In genomic region chrX:115894087-115894486, GRCh38 we compare ENCODE assay signal across 9 cellular contexts.
DNase-seq lines count a peak whose midpoint lies in the region; ATAC-seq lines count a peak whose summit lies in the region.
"Had no signal": no experiment of that assay in that cellular context is flagged by ENCODE, and none has a peak within 500 bp of the region (broad histone marks: within the 10 kb centered on the region; RNA-seq: fewer than 3 reads in every experiment).

No MANE protein-coding gene starts in this region.

- H3K9me3 ChIP-seq in CD4-positive, alpha-beta memory T cell (ENCODE audit: control insufficient read depth in 1 of 2, low read length in 2 of 2), result no peaks in the 10 kb centered on the region

- peaks cover 0 to 26% (median 2%) of the 10 kb centered on the region in 4 donors for H3K4me1 Mint-ChIP-seq in CD4-positive, alpha-beta memory T cell
- H3K4me1 Mint-ChIP-seq: naive thymus-derived CD8-positive, alpha-beta T cell had no signal

- no peak overlapping the region for H3K4me3 ChIP-seq in CD4-positive, alpha-beta memory T cell (ENCODE audit: low read length in 2 of 2)

- POLR2A ChIA-PET in CD4-positive, alpha-beta memory T cell (lab: Charles Lee; ENCODE audit: partially characterized antibody), result no interaction called here

- no peaks in the 10 kb centered on the region for H3K36me3 Mint-ChIP-seq in CD4-positive, alpha-beta memory T cell
- H3K36me3 Mint-ChIP-seq: naive thymus-derived CD8-positive, alpha-beta T cell had no signal

- intact Hi-C loops in CD4-positive, alpha-beta memory T cell (cut with micrococcal nuclease), result no loop called here

- H3K4me3 Mint-ChIP-seq in CD4-positive, alpha-beta memory T cell, result peak overlapping the region in 6 of 8 donors; percentile 4 to 80 (median 58)

- ATAC-seq in GM21529 (IDR thresholded peaks at IDR 0.05; ENCODE audit: unreplicated experiment) (peak; percentile 37), GM18909 (IDR thresholded peaks at IDR 0.05; ENCODE audit: poor library complexity, unreplicated experiment) (no peak), HG02642 (IDR thresholded peaks at IDR 0.05; ENCODE audit: poor library complexity, unreplicated experiment) (no peak), HG02588 (IDR thresholded peaks at IDR 0.05; ENCODE audit: unreplicated experiment) (no peak)
- ATAC-seq: naive thymus-derived CD8-positive, alpha-beta T cell had no signal

- H3K36me3 ChIP-seq in CD4-positive, alpha-beta memory T cell (ENCODE audit: insufficient read depth, low read length), result no peaks in the 10 kb centered on the region

- peak overlapping the region in 1 of 7 donors; percentile 52 for H3K27ac Mint-ChIP-seq in CD4-positive, alpha-beta memory T cell

- H3K27ac ChIP-seq in CD4-positive, alpha-beta memory T cell (ENCODE audit: low read depth, low read length), result no peak overlapping the region

- H3K9me3 Mint-ChIP-seq in CD4-positive, alpha-beta memory T cell, result peaks cover 0 to 10% (median 3%) of the 10 kb centered on the region in 8 donors

- H3K27me3 ChIP-seq in CD4-positive, alpha-beta memory T cell (ENCODE audit: insufficient read depth, low read length), result no peaks in the 10 kb centered on the region

- no peaks in the 10 kb centered on the region for H3K27me3 Mint-ChIP-seq in CD4-positive, alpha-beta memory T cell
- H3K27me3 Mint-ChIP-seq: naive thymus-derived CD8-positive, alpha-beta T cell had no signal

- peak in 4 of 5 donors; percentile 20 to 31 (median 29) for DNase-seq in CD4-positive, alpha-beta memory T cell
- DNase-seq in NCI-H510A (lab: John Stamatoyannopoulos, UW), result peak; percentile 3
- DNase-seq in germinal center (ENCODE audit: low spot score), result peak; percentile 22
- DNase-seq in stimulated activated CD4-positive, alpha-beta T cell treated with anti-CD3 and anti-CD28 coated beads, Interleukin-4, amount 100 ng/mL, for 24 hours, result no peak

- CTCF ChIA-PET in CD4-positive, alpha-beta memory T cell (lab: Charles Lee; ENCODE audit: partially characterized antibody), result no interaction called here

- H3K4me1 ChIP-seq in CD4-positive, alpha-beta memory T cell (ENCODE audit: insufficient read depth, low read length), result no peaks in the 10 kb centered on the region
